30 cellular contexts compared by ENCODE assay signal in the genomic region with DNA sequence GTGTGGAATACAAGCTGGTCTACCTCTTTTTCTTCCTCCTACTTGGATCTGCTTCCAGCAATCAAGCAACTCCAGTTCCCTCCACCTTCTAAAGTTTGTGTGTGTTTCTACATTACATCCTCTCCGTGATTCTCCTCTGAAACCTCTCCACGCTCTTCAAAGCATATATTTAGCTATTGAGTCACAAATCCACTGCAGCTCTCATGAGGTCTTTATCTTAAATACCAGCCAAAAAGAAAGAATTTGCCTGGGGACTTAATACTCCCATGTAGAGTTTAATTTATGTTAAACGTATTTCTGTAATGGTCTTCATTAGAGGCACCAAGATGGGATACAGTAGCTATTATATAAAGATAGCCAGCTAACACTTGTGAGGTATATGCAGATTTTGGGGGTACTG.
"Had no signal": no experiment of that assay in that cellular context is flagged by ENCODE, and none has a peak within 500 bp of the region (broad histone marks: within the 10 kb centered on the region; RNA-seq: fewer than 3 reads in every experiment).

No MANE protein-coding gene starts in this region.

- H3K36me3 ChIP-seq: adrenal gland had no signal

- H3K4me3 Mint-ChIP-seq: activated B cell treated with CpG ODN at 0.5 μM for 24 hours; activated CD4-positive, alpha-beta memory T cell treated with anti-CD3 and anti-CD28 coated beads for 36 hours; activated naive CD4-positive, alpha-beta T cell treated with anti-CD3 and anti-CD28 coated beads for 36 hours; activated T-cell treated with anti-CD3 and anti-CD28 coated beads, Interleukin-2, amount 50 U/mL, for 4 hours; activated T-helper 1 cell treated with anti-CD3 and anti-CD28 coated beads, Interleukin-12 subunit alpha, Interleukin-12 subunit beta, Interleukin-2, Interleukin-4 antibody, amounts not matched to agents 30 ng/mL and 10 ng/mL and 1 ng/mL, durations not matched to agents 14 hours and 24 hours and 36 hours had no signal

- H3K4me1 Mint-ChIP-seq: activated B cell treated with CpG ODN at 0.5 μM for 24 hours had no signal

- ATAC-seq: activated naive CD4-positive, alpha-beta T cell treated with anti-CD3 and anti-CD28 coated beads, Interleukin-2, amount 50 U/mL, for 72 hours; activated T-cell treated with anti-CD3 and anti-CD28 coated beads, Interleukin-2, amount 50 U/mL, for 4 hours; body of pancreas had no signal

- H3K9me3 Mint-ChIP-seq: activated T-helper 1 cell treated with anti-CD3 and anti-CD28 coated beads, Interleukin-12 subunit alpha, Interleukin-12 subunit beta, Interleukin-2, Interleukin-4 antibody, amounts not matched to agents 30 ng/mL and 10 ng/mL and 1 ng/mL, durations not matched to agents 14 hours and 24 hours and 36 hours had no signal

- H3K4me3 ChIP-seq: adrenal gland, body of pancreas had no signal

- H3K9me3 ChIP-seq: adrenal gland, body of pancreas had no signal

- H3K4me1 ChIP-seq: adrenal gland, body of pancreas had no signal

- H3K27me3 Mint-ChIP-seq: activated B cell treated with CpG ODN at 0.5 μM for 24 hours; activated CD4-positive, alpha-beta memory T cell treated with anti-CD3 and anti-CD28 coated beads for 36 hours had no signal

- DNase-seq: activated B cell treated with CpG ODN at 0.5 μM for 24 hours; activated CD4-positive, alpha-beta memory T cell treated with anti-CD3 and anti-CD28 coated beads for 36 hours; activated CD4-positive, alpha-beta T cell treated with anti-CD3 and anti-CD28 coated beads for 4 hours; activated CD4-positive, alpha-beta T cell treated with anti-CD3 and anti-CD28 coated beads, Interleukin-2, amount 50 U/mL, for 1 hour; activated CD4-positive, CD25-positive, alpha-beta regulatory T cell treated with anti-CD3 and anti-CD28 coated beads, Interleukin-2, amount 50 U/mL, for 72 hours; activated CD8-positive, alpha-beta memory T cell treated with anti-CD3 and anti-CD28 coated beads, Interleukin-2, amount 50 U/mL, for 4 hours; activated gamma-delta T cell treated with Interleukin-2 at 50 U/mL for 16 hours; activated naive CD4-positive, alpha-beta T cell treated with anti-CD3 and anti-CD28 coated beads for 36 hours; activated T-cell treated with anti-CD3 and anti-CD28 coated beads for 4 hours; activated T-cell treated with anti-CD3 and anti-CD28 coated beads, Interleukin-2, amount 50 U/mL, for 4 hours; adrenal gland; body of pancreas; caudate nucleus; Karpas-422; KBM-7; NCI-H1105 treated with DMSO at 0.1 percent for 48 hours; NCI-H1436; NCI-H1694; NCI-H1930; NCI-H2081 treated with DMSO at 0.1 percent for 48 hours; NCI-H345; NCI-H524 treated with DMSO at 0.1 percent for 48 hours; Right ventricle myocardium superior; SW 1271; T-helper 1 cell; T-helper 2 cell; T-helper 9 cell had no signal

- H3K27ac Mint-ChIP-seq: activated B cell treated with CpG ODN at 0.5 μM for 24 hours; activated CD4-positive, alpha-beta memory T cell treated with anti-CD3 and anti-CD28 coated beads for 36 hours; activated naive CD4-positive, alpha-beta T cell treated with anti-CD3 and anti-CD28 coated beads for 36 hours; activated T-helper 1 cell treated with anti-CD3 and anti-CD28 coated beads, Interleukin-12 subunit alpha, Interleukin-12 subunit beta, Interleukin-2, Interleukin-4 antibody, amounts not matched to agents 30 ng/mL and 10 ng/mL and 1 ng/mL, durations not matched to agents 14 hours and 24 hours and 36 hours had no signal

- H3K27ac ChIP-seq: adrenal gland, body of pancreas, VCaP had no signal

- H3K27me3 ChIP-seq: adrenal gland, body of pancreas had no signal
